In the genomic region with DNA sequence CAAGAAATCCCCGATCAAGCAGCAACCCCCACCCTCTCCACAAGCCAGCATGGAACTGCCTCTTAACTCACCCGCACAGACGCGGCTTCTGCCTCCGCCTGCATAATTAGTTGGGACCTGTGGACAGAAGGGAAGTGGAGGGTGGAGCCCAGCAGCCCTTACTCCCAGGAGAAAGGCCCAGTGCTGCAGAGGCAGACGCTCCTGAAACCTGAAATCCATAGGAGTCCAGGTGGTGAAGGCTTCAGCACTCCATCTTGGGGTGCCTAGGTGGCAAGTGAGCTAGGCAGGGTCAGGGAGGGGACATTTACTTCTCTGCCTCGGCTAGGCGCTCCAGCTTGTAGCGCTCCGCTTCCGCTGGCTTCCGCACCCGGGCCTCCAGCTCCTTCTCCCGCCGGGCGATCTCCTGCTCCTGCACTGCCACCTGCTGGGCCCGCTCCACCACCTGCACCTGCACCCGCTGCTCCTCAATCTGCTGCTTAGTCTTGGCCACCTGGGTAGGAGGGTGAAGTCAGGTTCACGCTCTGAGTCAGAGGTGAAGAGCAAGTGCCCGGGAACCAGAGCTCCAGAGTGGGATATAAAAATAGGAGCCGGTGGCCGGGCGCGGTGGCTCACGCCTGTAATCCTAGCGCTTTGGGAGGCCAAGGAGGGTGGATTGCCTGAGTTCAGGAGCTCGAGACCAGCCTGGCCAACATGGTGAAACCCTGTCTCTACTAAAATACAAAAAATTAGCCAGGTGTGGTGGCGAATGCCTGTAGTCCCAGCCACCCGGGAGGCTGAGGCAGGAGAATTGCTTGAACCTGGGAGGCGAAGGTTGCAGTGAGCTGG, we compare ENCODE assay signal across 8 cellular contexts. TPM values are rescaled to one million over a fixed set of nuclear protein-coding genes. Genes with fewer than 3 reads are reported as not detected.
A peak's percentile ranks its signal among the peaks of the same experiment; 100 is the strongest.
DNase-seq lines count a peak whose midpoint lies in the region; ATAC-seq, FAIRE-seq and TF ChIP-seq lines count a peak whose summit lies in the region.

No MANE protein-coding gene starts in this region.

- peak; percentile 59 for ATAC-seq in Panc1

- H3K36me3 ChIP-seq in Panc1 (ENCODE audit: control insufficient read depth, insufficient read depth, low read length): peaks cover 3% of the 10 kb centered on the region; the same call in 1 of the 2 replicates

- TF ChIP-seq POLR2A in GM12891 (IDR thresholded peaks at IDR 0.05; ENCODE audit: low read depth, low read length): no peak

- BruUV-seq in Panc1 (replicated peaks; lab: Mats Ljungman, UMichigan): no TSS peak

- H3K4me1 ChIP-seq in Panc1 (ENCODE audit: control insufficient read depth, insufficient read depth, low read length): 0 out of 2 replicates have a peak, but pooled peaks cover 4% of the 10 kb centered on the region

- CTCF ChIA-PET in Panc1 (lab: Charles Lee): interaction anchor here (0.6 to 1.4 kb wide), 3 partner anchors 50 to 280 kb away, joined by 3 to 5 read pairs (median 5); no protein-coding TSS in a partner anchor

- intact Hi-C loops in Panc1 (cut with micrococcal nuclease; ENCODE audit: unreplicated experiment) (loop anchor here (2.0 kb wide), 1 partner anchor 50 kb away; no protein-coding TSS in a partner anchor), head of caudate nucleus (cut with DNase I) (no loop called here)

- H3K9me3 ChIP-seq in Panc1 (ENCODE audit: control insufficient read depth, insufficient read depth, low read depth, low read length): no peaks in the 10 kb centered on the region

- in situ Hi-C loops in Panc1 (cut with HindIII; ENCODE audit: low pct_unique_long_range_greater_than_20kb, low sequenced_read_pairs): no loop called here

- no peak overlapping the region for H3K27ac ChIP-seq in Panc1 (ENCODE audit: low read length)

- no peak overlapping the region for H3K4me3 ChIP-seq in Panc1 (ENCODE audit: low read depth in 2 of 2, low read length in 2 of 2)

- peak; percentile 83 for TF ChIP-seq CTCF in Panc1 (IDR thresholded peaks at IDR 0.05)

- POLR2A ChIA-PET in Panc1 (lab: Charles Lee): no interaction called here

- peak; percentile 60 for DNase-seq in GM12891 (ENCODE audit: insufficient read length, low spot score)
- peak; percentile 52 for DNase-seq in HuH-7.5 (ENCODE audit: low spot score)
- no peak for DNase-seq in Panc1 (ENCODE audit: low read depth, low spot score)
- peak; percentile 81 for DNase-seq in activated gamma-delta T cell treated with Interleukin-2 at 50 U/mL for 16 hours
- peak; percentile 56 to 93 (median 80) for DNase-seq in head of caudate nucleus
- DNase-seq in putamen (ENCODE audit: low spot score): peak; percentile 57
- DNase-seq in DMS114 treated with DMSO at 0.1 percent for 48 hours (lab: John Stamatoyannopoulos, UW; ENCODE audit: unreplicated experiment): no peak
- DNase-seq in NOMO-1 treated with DMSO at 0.1 percent for 48 hours (lab: John Stamatoyannopoulos, UW; ENCODE audit: unreplicated experiment): no peak

- peak; percentile 92 for FAIRE-seq in GM12891 (lab: Jason Lieb, UNC)

- no peaks in the 10 kb centered on the region for H3K27me3 ChIP-seq in Panc1 (ENCODE audit: control insufficient read depth, insufficient read depth, low read length)

TF ChIP-seq in GM12891, 5 proteins besides CTCF, POLR2A, EP300 and RAD21:
- TF ChIP-seq POLR2AphosphoS5 (IDR thresholded peaks at IDR 0.05; ENCODE audit: low read depth, low read length) (no peak), PAX5 (IDR thresholded peaks at IDR 0.05; ENCODE audit: insufficient read depth, low read length, severe bottlenecking) (peak; percentile 41), SPI1 (IDR thresholded peaks at IDR 0.05; ENCODE audit: low read depth, low read length) (0 out of 2 replicates have a peak, but pooled peaks have one; percentile 26), POU2F2 (IDR thresholded peaks at IDR 0.05; ENCODE audit: low read depth, low read length) (no peak), TAF1 (IDR thresholded peaks at IDR 0.05; ENCODE audit: low read depth, low read length) (no peak)

RNA-seq across cellular contexts. Expression of a gene that starts 10.7 kb away (rescaled TPM):
- 1,137 TPM for polyA plus RNA-seq in GM12891 (2012; ENCODE audit: low read depth, missing spikeins)
- total RNA-seq in Panc1 (2021; ENCODE audit: unreplicated experiment): 853 TPM
- 1,083 TPM for polyA plus RNA-seq in Panc1 (2012; ENCODE audit: insufficient read length)

RNA-seq across cellular contexts. Expression of a gene that starts 11.7 kb away (rescaled TPM):
- polyA plus RNA-seq in GM12891 (2012; ENCODE audit: low read depth, missing spikeins): 85.4 TPM
- 176 TPM for total RNA-seq in Panc1 (2021; ENCODE audit: unreplicated experiment)
- polyA plus RNA-seq in Panc1 (2012; ENCODE audit: insufficient read length): 221 TPM

RNA-seq across cellular contexts. Expression of a gene that starts 13.5 kb away (rescaled TPM):
- polyA plus RNA-seq in GM12891 (2012; ENCODE audit: low read depth, missing spikeins): 40.8 TPM
- 106 TPM for total RNA-seq in Panc1 (2021; ENCODE audit: unreplicated experiment)
- polyA plus RNA-seq in Panc1 (2012; ENCODE audit: insufficient read length): 166 TPM

RNA-seq across cellular contexts. Expression of a gene that starts 13.7 kb away (rescaled TPM):
- 31.0 TPM for polyA plus RNA-seq in GM12891 (2012; ENCODE audit: low read depth, missing spikeins)
- 68.6 TPM for total RNA-seq in Panc1 (2021; ENCODE audit: unreplicated experiment)
- polyA plus RNA-seq in Panc1 (2012; ENCODE audit: insufficient read length): 36.0 TPM

RNA-seq across cellular contexts. Expression of a gene that starts 40.0 kb away (rescaled TPM):
- 27.2 TPM for polyA plus RNA-seq in GM12891 (2012; ENCODE audit: low read depth, missing spikeins)
- 21.9 TPM for total RNA-seq in Panc1 (2021; ENCODE audit: unreplicated experiment)
- polyA plus RNA-seq in Panc1 (2012; ENCODE audit: insufficient read length): 26.9 TPM

Comparison
In these comparisons a context has a peak if more than half of its experiments do, and no peak if none do; other contexts are left out.
1. DNase-seq: peak in GM12891 (single experiment), HuH-7.5 (single experiment), activated gamma-delta T cell treated with Interleukin-2 at 50 U/mL for 16 hours (single experiment), head of caudate nucleus (42 of 42) and putamen (single experiment); none in Panc1 (single experiment), DMS114 treated with DMSO at 0.1 percent for 48 hours (single experiment) and NOMO-1 treated with DMSO at 0.1 percent for 48 hours (single experiment).